ENCODE assay signal across 8 cellular contexts in genomic region chr11:66857234-66857926, GRCh38. TPM values are rescaled to one million over a fixed set of nuclear protein-coding genes. Genes with fewer than 3 reads are reported as not detected.
A peak's percentile ranks its signal among the peaks of the same experiment; 100 is the strongest.
DNase-seq lines count a peak whose midpoint lies in the region; ATAC-seq, FAIRE-seq and TF ChIP-seq lines count a peak whose summit lies in the region.

No MANE protein-coding gene starts in this region.

- H3K4me2 ChIP-seq in DND-41 (ENCODE audit: insufficient read depth, low read length) (peak overlapping the region; percentile 88), K562 (ENCODE audit: insufficient read depth, low read length) (peak overlapping the region; percentile 77; the same call in 1 of the 2 replicates)

- H3K9me3 ChIP-seq in DND-41 (ENCODE audit: insufficient read depth, low read length, severe bottlenecking) (no peaks in the 10 kb centered on the region), HUES48 (ENCODE audit: control insufficient read depth, insufficient read depth, low read length) (no peaks in the 10 kb centered on the region), K562 (replicated peaks; ENCODE audit: control insufficient read depth, insufficient read depth, low read depth, low read length) (no peaks in the 10 kb centered on the region), mucosa of rectum (ENCODE audit: control insufficient read depth in 2 of 2, low read length in 2 of 2) (no peaks in the 10 kb centered on the region)

- H3K9ac ChIP-seq in DND-41 (ENCODE audit: low read depth, low read length) = peak overlapping the region; percentile 65
- peak overlapping the region; percentile 81; the same call in 1 of the 2 replicates for H3K9ac ChIP-seq in HUES48 (ENCODE audit: low read depth, low read length)
- H3K9ac ChIP-seq in K562 (ENCODE audit: insufficient read depth in 1 of 2, low read depth in 2 of 2, low read length in 2 of 2) = peak overlapping the region; percentile 68 to 94
- peak overlapping the region in 1 of 2 donors; percentile 71 for H3K9ac ChIP-seq in mucosa of rectum (ENCODE audit: low read depth in 1 of 2, low read length in 2 of 2)

- H3K9me1 ChIP-seq in K562 (ENCODE audit: control insufficient read depth, insufficient read depth, low read length) = no peaks in the 10 kb centered on the region

- CTCF ChIA-PET in K562 (lab: Yijun Ruan, JAX; ENCODE audit: low intra/inter-chr PET ratio) = no interaction called here

- no peak for FAIRE-seq in K562 (lab: Jason Lieb, UNC)

- in situ Hi-C loops in K562 (cut with MboI) = no loop called here

- H3K4me3 ChIP-seq in DND-41 (ENCODE audit: low read depth in 1 of 2, low read length in 2 of 2) = peak overlapping the region; percentile 42 to 86; a peak in 3 of 4 replicates
- H3K4me3 ChIP-seq in HUES48 (ENCODE audit: low read depth, low read length) = peak overlapping the region; percentile 93
- H3K4me3 ChIP-seq in K562 = peak overlapping the region; percentile 68
- peak overlapping the region; percentile 45 to 86 for H3K4me3 ChIP-seq in mucosa of rectum (ENCODE audit: low read length in 2 of 2)

- H4K20me1 ChIP-seq in DND-41 (ENCODE audit: insufficient read depth, low read length) = peaks cover 28% of the 10 kb centered on the region; the same call in 1 of the 2 replicates
- H4K20me1 ChIP-seq in K562 (replicated peaks; ENCODE audit: control insufficient read depth, insufficient read depth, low read length) = no peaks in the 10 kb centered on the region

- TSS peak; percentile 57 for BruUV-seq in K562 (replicated peaks; lab: Mats Ljungman, UMichigan)

- H3K27me3 ChIP-seq in DND-41 (ENCODE audit: insufficient read depth, low read length, poor library complexity) = no peaks in the 10 kb centered on the region
- no peaks in the 10 kb centered on the region for H3K27me3 ChIP-seq in HUES48 (ENCODE audit: control insufficient read depth, insufficient read depth, low read length)
- no peaks in the 10 kb centered on the region for H3K27me3 ChIP-seq in K562 (ENCODE audit: control insufficient read depth in 2 of 2, insufficient read depth in 2 of 2, low read length in 2 of 2)
- H3K27me3 ChIP-seq in mucosa of rectum (ENCODE audit: control insufficient read depth in 2 of 2, insufficient read depth in 2 of 2, low read length in 2 of 2) = no peaks in the 10 kb centered on the region

- H3K4me1 ChIP-seq in DND-41 (ENCODE audit: insufficient read depth, low read length) = peaks cover 38% of the 10 kb centered on the region
- H3K4me1 ChIP-seq in HUES48 (ENCODE audit: control insufficient read depth, insufficient read depth, low read length) = peaks cover 4% of the 10 kb centered on the region
- peaks cover 11 to 92% of the 10 kb centered on the region in 2 experiments; a peak in 4 of 5 replicates for H3K4me1 ChIP-seq in K562 (replicated peaks in 1 of 2; ENCODE audit: control insufficient read depth in 2 of 2, insufficient read depth in 2 of 2, low read length in 2 of 2)
- H3K4me1 ChIP-seq in mucosa of rectum (ENCODE audit: control insufficient read depth in 2 of 2, insufficient read depth in 2 of 2, low read length in 2 of 2) = peaks cover 6 to 17% of the 10 kb centered on the region in 2 donors

- H3K27ac ChIP-seq in DND-41 (ENCODE audit: low read length) = peak overlapping the region; percentile 85
- H3K27ac ChIP-seq in HUES48 (ENCODE audit: low read depth, low read length) = peak overlapping the region; percentile 35
- peak overlapping the region; percentile 98; the same call in 2 of the 3 replicates for H3K27ac ChIP-seq in K562 (ENCODE audit: extremely low read depth, low read depth, low read length)
- H3K27ac ChIP-seq in mucosa of rectum (ENCODE audit: low read depth in 2 of 2, low read length in 2 of 2) = peak overlapping the region in 1 of 2 donors; percentile 22

- TF ChIP-seq RAD21 in K562 (CRISPR knock-in tag; conservative IDR thresholded peaks at IDR 0.05 in 1 of 2, IDR thresholded peaks at IDR 0.05 in 1 of 2) = no peak

- POLR2A ChIA-PET in K562 (lab: Yijun Ruan, JAX) = interaction anchor here (0.9 kb wide), 1 partner anchor 12 kb away, joined by 6 read pairs; no protein-coding TSS in a partner anchor

- peaks cover 33% of the 10 kb centered on the region for H3K79me2 ChIP-seq in DND-41 (ENCODE audit: insufficient read depth, low read length)
- peaks cover 25% of the 10 kb centered on the region for H3K79me2 ChIP-seq in K562 (ENCODE audit: control insufficient read depth, insufficient read depth, low read length)

- 62% methylated on average over 28 of the region's 47 CpGs for WGBS in K562 (ENCODE audit: insufficient coverage, low coverage, missing lambda C conversion rate)

- intact Hi-C loops in K562 (cut with micrococcal nuclease) = no loop called here

- ATAC-seq in DND-41 (ENCODE audit: insufficient read depth, low read depth) (no peak), K562 (no peak), HG03521 (IDR thresholded peaks at IDR 0.05; ENCODE audit: unreplicated experiment) (no peak), GM18907 (IDR thresholded peaks at IDR 0.05; ENCODE audit: unreplicated experiment) (no peak)

- DNase-seq in DND-41 (peak; percentile 45), K562 (ENCODE audit: extremely low read depth in 1 of 4, low spot score in 3 of 4) (peak in 3 of 4 experiments; percentile 36 to 74 (median 55)), NCI-H187 treated with DMSO at 0.1 percent for 48 hours (lab: John Stamatoyannopoulos, UW) (no peak)
- no peak for DNase-seq in stimulated activated naive CD4-positive, alpha-beta T cell (lab: John Stamatoyannopoulos, UW)

- H2AFZ ChIP-seq in DND-41 (ENCODE audit: low read depth, low read length) (peak overlapping the region; percentile 89), K562 (ENCODE audit: low read depth, low read length) (no peak overlapping the region)

- H3K36me3 ChIP-seq in DND-41 (ENCODE audit: insufficient read depth, low read length) = peaks cover 41% of the 10 kb centered on the region
- H3K36me3 ChIP-seq in HUES48 (ENCODE audit: control insufficient read depth, insufficient read depth, low read length) = peaks cover 11% of the 10 kb centered on the region
- H3K36me3 ChIP-seq in K562 (ENCODE audit: control insufficient read depth, insufficient read depth, low read length) = peaks cover 35% of the 10 kb centered on the region; the same call in 1 of the 3 replicates
- peaks cover 0 to 4% of the 10 kb centered on the region in 2 donors for H3K36me3 ChIP-seq in mucosa of rectum (ENCODE audit: control insufficient read depth in 2 of 2, insufficient read depth in 2 of 2, low read length in 2 of 2)

- TF ChIP-seq CTCF in DND-41 (IDR thresholded peaks at IDR 0.05; ENCODE audit: borderline replicate concordance, extremely low read depth, low read length, poor library complexity, severe bottlenecking) (no peak), K562 (IDR thresholded peaks at IDR 0.05 in 2 of 3, conservative IDR thresholded peaks at IDR 0.05 in 1 of 3; ENCODE audit: insufficient read depth in 2 of 3, low read depth in 1 of 3, low read length in 3 of 3) (no peak)

- no peak for TF ChIP-seq POLR2A in K562 (conservative IDR thresholded peaks at IDR 0.05)

- TF ChIP-seq EP300 in K562 (IDR thresholded peaks at IDR 0.05; ENCODE audit: low read length) = no peak

RNA-seq across cellular contexts. Expression of gene LRFN4, which starts 0.5 kb away (rescaled TPM):
- 6.4 and 27.6 TPM in 2 replicates for total RNA-seq in K562 (2011; cell fraction: chromatin; rRNA removed; ENCODE audit: low replicate concordance)
- total RNA-seq in K562 (2011; cell fraction: nucleolus; rRNA removed) = 47.9 and 52.9 TPM in 2 replicates
- total RNA-seq in K562 (2011; cell fraction: nucleoplasm; rRNA removed) = 13.7 and 16.8 TPM in 2 replicates
- total RNA-seq in K562 (2014; rRNA removed) (41.3 and 53.0 TPM in 2 replicates), K562 (2014; rRNA removed; fragmentation: Illumina TruSeq; extraction: Trizol) (1.1 and 1.5 TPM in 2 replicates), K562 (2015; rRNA removed; fragmentation: Illumina TruSeq; extraction: Trizol) (19.4 and 23.0 TPM in 2 replicates), K562 (2021) (59.5 and 60.1 TPM in 2 replicates)
- polyA plus RNA-seq in K562 (2011; rRNA removed) (6.7 and 11.3 TPM in 2 replicates), K562 (2014; fragmentation: Illumina TruSeq; extraction: Trizol) (1.1 and 9.0 TPM in 2 replicates), K562 (2014; fragmentation: Nextera tagmentation; extraction: Ambion mirVana) (under 1 TPM; 0.10 to 0.14 TPM), K562 (2014; rRNA removed) (31.5 and 32.3 TPM in 2 replicates)
- polyA plus RNA-seq in K562 (2011; cell fraction: cytosol; rRNA removed) = 17.4 and 75.5 TPM in 2 replicates
- 36.1 and 82.9 TPM in 2 replicates for polyA plus RNA-seq in K562 (2011; cell fraction: nucleus; rRNA removed)
- 18.4 and 21.2 TPM in 2 replicates for polyA plus RNA-seq in K562 (2012)
- 1.4 and 3.4 TPM in 2 replicates for polyA minus RNA-seq in K562 (2011; rRNA and poly(A)+ RNA removed)
- 23.3 and 29.6 TPM in 2 replicates for polyA minus RNA-seq in K562 (2011; cell fraction: cytosol; rRNA and poly(A)+ RNA removed)
- polyA minus RNA-seq in K562 (2011; cell fraction: nucleus; rRNA and poly(A)+ RNA removed) = 12.9 and 13.5 TPM in 2 replicates

RNA-seq across cellular contexts. Expression of gene RCE1, which starts 14.1 kb away (rescaled TPM):
- 20.0 and 55.8 TPM in 2 replicates for total RNA-seq in K562 (2011; cell fraction: chromatin; rRNA removed; ENCODE audit: low replicate concordance)
- 76.0 and 85.1 TPM in 2 replicates for total RNA-seq in K562 (2011; cell fraction: nucleolus; rRNA removed)
- total RNA-seq in K562 (2011; cell fraction: nucleoplasm; rRNA removed) = 47.9 and 52.4 TPM in 2 replicates
- total RNA-seq in K562 (2014; rRNA removed) (41.3 and 41.5 TPM in 2 replicates), K562 (2014; rRNA removed; fragmentation: Illumina TruSeq; extraction: Trizol) (8.8 and 10.6 TPM in 2 replicates), K562 (2015; rRNA removed; fragmentation: Illumina TruSeq; extraction: Trizol) (17.8 and 18.7 TPM in 2 replicates), K562 (2021) (26.3 and 27.7 TPM in 2 replicates)
- polyA plus RNA-seq in K562 (2011; rRNA removed) (13.9 and 25.0 TPM in 2 replicates), K562 (2014; fragmentation: Illumina TruSeq; extraction: Trizol) (15.1 and 20.9 TPM in 2 replicates), K562 (2014; fragmentation: Nextera tagmentation; extraction: Ambion mirVana) (1 to 10 TPM in 1 of 2 experiments, under 1 TPM in 1; 0.75 to 3.0 TPM), K562 (2014; rRNA removed) (31.1 and 31.9 TPM in 2 replicates)
- 36.6 and 88.7 TPM in 2 replicates for polyA plus RNA-seq in K562 (2011; cell fraction: cytosol; rRNA removed)
- polyA plus RNA-seq in K562 (2011; cell fraction: nucleus; rRNA removed) = 50.0 and 76.3 TPM in 2 replicates
- polyA plus RNA-seq in K562 (2012) = 24.5 and 28.6 TPM in 2 replicates
- 6.2 and 7.5 TPM in 2 replicates for polyA minus RNA-seq in K562 (2011; rRNA and poly(A)+ RNA removed)
- polyA minus RNA-seq in K562 (2011; cell fraction: cytosol; rRNA and poly(A)+ RNA removed) = 16.9 and 20.8 TPM in 2 replicates
- 22.8 and 26.4 TPM in 2 replicates for polyA minus RNA-seq in K562 (2011; cell fraction: nucleus; rRNA and poly(A)+ RNA removed)

Comparison
In these comparisons a context has a peak if more than half of its experiments do, and no peak if none do; other contexts are left out.
1. DNase-seq: peak in DND-41 (single experiment) and K562 (3 of 4); none in NCI-H187 treated with DMSO at 0.1 percent for 48 hours (single experiment) and stimulated activated naive CD4-positive, alpha-beta T cell (0 of 6).
2. Peak in every context shown above with its lines, with median percentiles within 50 percentile points of each other: H3K4me3 ChIP-seq.